ENCODE assay signal across 32 cellular contexts in genomic region chr12:122959566-122960192, GRCh38.
"Had no signal": no experiment of that assay in that cellular context is flagged by ENCODE, and none has a peak within 500 bp of the region (broad histone marks: within the 10 kb centered on the region; RNA-seq: fewer than 3 reads in every experiment).

No MANE protein-coding gene starts in this region.

- H3K27me3 Mint-ChIP-seq: activated B cell treated with CpG ODN at 0.5 μM for 24 hours; activated CD8-positive, alpha-beta T cell treated with anti-CD3 and anti-CD28 coated beads for 36 hours; activated naive CD4-positive, alpha-beta T cell treated with anti-CD3 and anti-CD28 coated beads, Interleukin-2, amount 50 U/mL, for 24 hours; activated naive CD8-positive, alpha-beta T cell treated with anti-CD3 and anti-CD28 coated beads for 36 hours; brain; T-helper 17 cell had no signal

- ATAC-seq: activated CD4-positive, CD25-positive, alpha-beta regulatory T cell treated with anti-CD3 and anti-CD28 coated beads, Interleukin-2, amount 50 U/mL, for 24 hours; activated CD8-positive, alpha-beta T cell treated with anti-CD3 and anti-CD28 coated beads for 36 hours; esophagus mucosa; T-helper 17 cell had no signal

- H3K4me3 ChIP-seq: ascending aorta, breast epithelium, cardiac muscle cell, colonic mucosa had no signal

- H3K27me3 ChIP-seq: ascending aorta, breast epithelium, cardiac muscle cell, colonic mucosa had no signal

- H3K36me3 Mint-ChIP-seq: activated naive CD8-positive, alpha-beta T cell treated with anti-CD3 and anti-CD28 coated beads for 36 hours had no signal

- FAIRE-seq: frontal cortex had no signal

- DNase-seq: activated B cell treated with CpG ODN at 0.5 μM for 24 hours; activated CD4-positive, alpha-beta T cell treated with anti-CD3 and anti-CD28 coated beads for 48 hours; activated CD4-positive, alpha-beta T cell treated with anti-CD3 and anti-CD28 coated beads, Interleukin-2, amount 50 U/mL, for 1 hour; activated CD4-positive, alpha-beta T cell treated with anti-CD3 and anti-CD28 coated beads, Interleukin-2, amount 50 U/mL, for 48 hours; activated CD8-positive, alpha-beta memory T cell treated with anti-CD3 and anti-CD28 coated beads for 24 hours; activated CD8-positive, alpha-beta T cell treated with anti-CD3 and anti-CD28 coated beads for 36 hours; activated effector memory CD4-positive, alpha-beta T cell treated with anti-CD3 and anti-CD28 coated beads, Interleukin-2, amount 50 U/mL, for 16 hours; activated naive CD4-positive, alpha-beta T cell treated with anti-CD3 and anti-CD28 coated beads for 36 hours; activated naive CD8-positive, alpha-beta T cell treated with anti-CD3 and anti-CD28 coated beads for 36 hours; activated T-cell treated with anti-CD3 and anti-CD28 coated beads, Interleukin-2, amount 50 U/mL, for 1 hour; activated T-cell treated with anti-CD3 and anti-CD28 coated beads, Interleukin-2, amount 50 U/mL, for 48 hours; central memory CD4-positive, alpha-beta T cell; cerebellar nuclear complex; colonic mucosa; effector memory CD4-positive, alpha-beta T cell; endodermal cell; foreskin fibroblast; T-helper 1 cell; T-helper 17 cell; T1000; WERI-Rb-1 had no signal

- H3K9me3 Mint-ChIP-seq: activated B cell treated with CpG ODN at 0.5 μM for 24 hours; activated CD8-positive, alpha-beta T cell treated with anti-CD3 and anti-CD28 coated beads for 36 hours; activated naive CD4-positive, alpha-beta T cell treated with anti-CD3 and anti-CD28 coated beads for 36 hours; activated naive CD4-positive, alpha-beta T cell treated with anti-CD3 and anti-CD28 coated beads, Interleukin-2, amount 50 U/mL, for 24 hours; activated naive CD8-positive, alpha-beta T cell treated with anti-CD3 and anti-CD28 coated beads for 36 hours; activated T-helper 1 cell treated with anti-CD3 and anti-CD28 coated beads, Interleukin-12 subunit alpha, Interleukin-12 subunit beta, Interleukin-2, Interleukin-4 antibody, amounts not matched to agents 30 ng/mL and 10 ng/mL and 1 ng/mL, durations not matched to agents 14 hours and 24 hours and 36 hours; activated T-helper 2 cell treated with anti-CD3 and anti-CD28 coated beads, Interferon-gamma antibody, Interleukin-2, Interleukin-4, amounts not matched to agents 10 μg/mL and 5 μg/mL and 100 μg/mL, durations not matched to agents 14 hours and 24 hours and 36 hours; brain; endodermal cell; T-helper 2 cell treated with Interferon-gamma antibody and Interleukin-4, amounts not matched to agents 5 μg/mL and 100 μg/mL, for 36 hours had no signal

- H3K36me3 ChIP-seq: breast epithelium, cardiac muscle cell, colonic mucosa had no signal

- H3K27ac Mint-ChIP-seq: activated B cell treated with CpG ODN at 0.5 μM for 24 hours; activated CD8-positive, alpha-beta T cell treated with anti-CD3 and anti-CD28 coated beads for 36 hours; activated naive CD4-positive, alpha-beta T cell treated with anti-CD3 and anti-CD28 coated beads for 36 hours; activated naive CD4-positive, alpha-beta T cell treated with anti-CD3 and anti-CD28 coated beads, Interleukin-2, amount 50 U/mL, for 24 hours; activated naive CD8-positive, alpha-beta T cell treated with anti-CD3 and anti-CD28 coated beads for 36 hours; activated T-helper 1 cell treated with anti-CD3 and anti-CD28 coated beads, Interleukin-12 subunit alpha, Interleukin-12 subunit beta, Interleukin-2, Interleukin-4 antibody, amounts not matched to agents 30 ng/mL and 10 ng/mL and 1 ng/mL, durations not matched to agents 14 hours and 24 hours and 36 hours; activated T-helper 2 cell treated with anti-CD3 and anti-CD28 coated beads, Interferon-gamma antibody, Interleukin-2, Interleukin-4, amounts not matched to agents 10 μg/mL and 5 μg/mL and 100 μg/mL, durations not matched to agents 14 hours and 24 hours and 36 hours; brain; endodermal cell; T-helper 17 cell; T-helper 2 cell treated with Interferon-gamma antibody and Interleukin-4, amounts not matched to agents 5 μg/mL and 100 μg/mL, for 36 hours had no signal

- H3K4me3 Mint-ChIP-seq: activated B cell treated with CpG ODN at 0.5 μM for 24 hours; activated CD8-positive, alpha-beta T cell treated with anti-CD3 and anti-CD28 coated beads for 36 hours; activated naive CD4-positive, alpha-beta T cell treated with anti-CD3 and anti-CD28 coated beads for 36 hours; activated naive CD4-positive, alpha-beta T cell treated with anti-CD3 and anti-CD28 coated beads, Interleukin-2, amount 50 U/mL, for 24 hours; activated naive CD8-positive, alpha-beta T cell treated with anti-CD3 and anti-CD28 coated beads for 36 hours; activated T-helper 1 cell treated with anti-CD3 and anti-CD28 coated beads, Interleukin-12 subunit alpha, Interleukin-12 subunit beta, Interleukin-2, Interleukin-4 antibody, amounts not matched to agents 30 ng/mL and 10 ng/mL and 1 ng/mL, durations not matched to agents 14 hours and 24 hours and 36 hours; brain; endodermal cell; T-helper 17 cell; T-helper 2 cell treated with Interferon-gamma antibody and Interleukin-4, amounts not matched to agents 5 μg/mL and 100 μg/mL, for 36 hours had no signal

- H3K9me3 ChIP-seq: ascending aorta, breast epithelium, colonic mucosa had no signal

- H3K4me1 Mint-ChIP-seq: activated B cell treated with CpG ODN at 0.5 μM for 24 hours; activated naive CD8-positive, alpha-beta T cell treated with anti-CD3 and anti-CD28 coated beads for 36 hours; endodermal cell; T-helper 17 cell had no signal

- H3K27ac ChIP-seq: ascending aorta, breast epithelium, cardiac muscle cell, colonic mucosa, WERI-Rb-1 had no signal
